ENCODE assay signal across 25 cellular contexts in genomic region chr1:15506831-15507230, GRCh38. TPM values are rescaled to one million over a fixed set of nuclear protein-coding genes. Genes with fewer than 3 reads are reported as not detected.
"Had no signal": no experiment of that assay in that cellular context is flagged by ENCODE, and none has a peak within 500 bp of the region (broad histone marks: within the 10 kb centered on the region; RNA-seq: fewer than 3 reads in every experiment).

No MANE protein-coding gene starts in this region.

- H3K27ac ChIP-seq: RWPE1 had no signal

- ATAC-seq: Panc1, PC-3 had no signal

- H3K9me3 ChIP-seq: MG63, SK-N-SH had no signal

- H3K9me2 ChIP-seq: SK-N-SH had no signal

- DNase-seq: KBM-7, MG63, NCI-H1092, NCI-H1105 treated with DMSO at 0.1 percent for 48 hours, NCI-H1417 treated with DMSO at 0.1 percent for 48 hours, NCI-H146, NCI-H1694 treated with DMSO at 0.1 percent for 48 hours, NCI-H1930, NCI-H2081, NCI-H2107, NCI-H2171, NCI-H226, NCI-H446, NCI-H510A, NCI-H524 treated with DMSO at 0.1 percent for 48 hours, NCI-H69, NCI-H774, PC-3, SHP77, SK-N-SH, SW 1271 had no signal

- H3K4me2 ChIP-seq: SK-N-SH had no signal

- H3K4me3 ChIP-seq: MG63 had no signal

- H3K9ac ChIP-seq: SK-N-SH had no signal

- H3K36me3 ChIP-seq: MG63 had no signal

- H3K27me3 ChIP-seq: MG63 had no signal

RNA-seq across cellular contexts. Expression of gene CELA2B, which starts 30.9 kb away (rescaled TPM):
- total RNA-seq: HT1080, PC-3, SK-MEL-5 had no signal
- polyA plus RNA-seq: SK-N-SH had no signal

RNA-seq across cellular contexts. Expression of gene CELA2A, which starts 50.3 kb away (rescaled TPM):
- total RNA-seq: HT1080, PC-3, SK-MEL-5 had no signal
- polyA plus RNA-seq: SK-N-SH had no signal
